9 cellular contexts compared by ENCODE assay signal in the genomic region with DNA sequence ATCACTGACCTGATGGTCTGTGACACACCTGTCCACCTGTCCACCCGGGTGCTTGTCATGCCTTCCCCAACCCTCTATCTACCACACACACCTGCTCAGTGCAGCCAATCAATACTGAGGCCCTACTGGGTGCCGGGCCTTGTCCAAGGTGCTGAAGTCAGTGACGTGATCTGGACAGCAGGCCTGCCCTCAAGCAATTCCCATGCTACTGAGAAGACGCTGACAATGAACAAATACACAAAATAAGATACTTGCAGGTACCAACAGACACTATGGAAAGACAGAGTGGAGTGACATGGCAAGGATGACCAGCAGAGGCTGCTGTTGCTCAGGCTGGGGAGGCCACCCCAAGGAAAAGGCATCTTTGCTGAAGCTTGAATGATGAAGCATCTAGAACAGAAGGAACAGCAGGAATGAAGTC. TPM values are rescaled to one million over a fixed set of nuclear protein-coding genes. Genes with fewer than 3 reads are reported as not detected.
DNase-seq lines count a peak whose midpoint lies in the region; ATAC-seq, FAIRE-seq and TF ChIP-seq lines count a peak whose summit lies in the region.
"Had no signal": no experiment of that assay in that cellular context is flagged by ENCODE, and none has a peak within 500 bp of the region (broad histone marks: within the 10 kb centered on the region; RNA-seq: fewer than 3 reads in every experiment).

No MANE protein-coding gene starts in this region.

- H3K9me3 ChIP-seq in SJSA1 (replicated peaks) (no peaks in the 10 kb centered on the region), gastroesophageal sphincter (no peaks in the 10 kb centered on the region), testis (no peaks in the 10 kb centered on the region)

- TF ChIP-seq CTCF in GM12865 (IDR thresholded peaks at IDR 0.05; ENCODE audit: insufficient read depth, low read depth, low read length, missing control alignments), result peak; percentile 73
- peak in 3 of 4 experiments; percentile 36 to 55 (median 46) for TF ChIP-seq CTCF in gastroesophageal sphincter (IDR thresholded peaks at IDR 0.05)
- peak in 2 of 3 experiments; percentile 25 to 41 for TF ChIP-seq CTCF in testis (IDR thresholded peaks at IDR 0.05)

- H3K27ac ChIP-seq in SJSA1 (no peak overlapping the region), gastroesophageal sphincter (no peak overlapping the region), testis (no peak overlapping the region)
- H3K27ac ChIP-seq: epithelial cell of prostate had no signal

- no peak for TF ChIP-seq EP300 in gastroesophageal sphincter (IDR thresholded peaks at IDR 0.05)

- intact Hi-C loops in testis (cut with DNase I; ENCODE audit: low total_unique reads), result no loop called here

- DNase-seq in AG08395 (ENCODE audit: low spot score) (peak; percentile 21), GM12865 (ENCODE audit: low read depth) (peak; percentile 52), SJSA1 (ENCODE audit: low read depth in 1 of 2, low spot score in 2 of 2) (peak; percentile 65 to 69), testis (peak; percentile 15), 8988T (no peak), H54 (ENCODE audit: insufficient read length, low spot score) (no peak)

- no peaks in the 10 kb centered on the region for H3K27me3 ChIP-seq in SJSA1 (replicated peaks)
- H3K27me3 ChIP-seq in gastroesophageal sphincter, result no peaks in the 10 kb centered on the region
- no peaks in the 10 kb centered on the region for H3K27me3 ChIP-seq in testis

- H3K4me1 ChIP-seq in SJSA1 (replicated peaks) (peaks cover 12% of the 10 kb centered on the region), gastroesophageal sphincter (no peaks in the 10 kb centered on the region), testis (no peaks in the 10 kb centered on the region)

- TF ChIP-seq POLR2A in gastroesophageal sphincter (IDR thresholded peaks at IDR 0.05) (no peak), testis (IDR thresholded peaks at IDR 0.05) (no peak), H54 (IDR thresholded peaks at IDR 0.05; ENCODE audit: low read depth, low read length) (no peak)

- 58 to 100% methylated on average over 2 to 3 of the region's 4 CpGs for WGBS in gastroesophageal sphincter (ENCODE audit: low coverage in 1 of 2), 2 donors
- WGBS in testis, 2 donors, result 76 to 87% methylated on average over 4 of the region's 4 CpGs

- H3K4me3 ChIP-seq in GM12865 (ENCODE audit: low read depth, low read length) (no peak overlapping the region), SJSA1 (no peak overlapping the region), gastroesophageal sphincter (no peak overlapping the region), testis (no peak overlapping the region)

- H3K36me3 ChIP-seq in SJSA1 (peaks cover 45% of the 10 kb centered on the region), gastroesophageal sphincter (peaks cover 0 to 99% of the 10 kb centered on the region in 2 donors), testis (ENCODE audit: low read depth, missing control alignments) (no peaks in the 10 kb centered on the region)

- no peak for FAIRE-seq in H54 (lab: Jason Lieb, UNC)

- ATAC-seq in gastroesophageal sphincter (no peak), GM21619 (IDR thresholded peaks at IDR 0.05; ENCODE audit: unreplicated experiment) (no peak)

RNA-seq across cellular contexts. Expression of a gene that starts 21.2 kb away (rescaled TPM):
- total RNA-seq in SJSA1 (2014; rRNA removed; shearing (Covaris generic)), result 55.8 and 63.8 TPM in 2 replicates
- total RNA-seq in gastroesophageal sphincter, result 10 to 100 TPM; 45.9 to 69.1 (median 53.2) TPM
- 100 to 1,000 TPM; 136 to 147 TPM for total RNA-seq in testis
- 301 TPM for polyA plus RNA-seq in testis (ENCODE audit: insufficient read depth, low read depth, low replicate concordance)

RNA-seq across cellular contexts. Expression of a gene that starts 29.8 kb away (rescaled TPM):
- 0.39 TPM in 1 of 2 replicates, not detected in the other for total RNA-seq in SJSA1 (2014; rRNA removed; shearing (Covaris generic))
- total RNA-seq in gastroesophageal sphincter, result not detected
- total RNA-seq in testis, result 1 to 10 TPM in 1 of 2 donors, under 1 TPM in 1; 0.43 to 1.2 TPM
- polyA plus RNA-seq in testis (ENCODE audit: insufficient read depth, low read depth, low replicate concordance), result 0.66 TPM

RNA-seq across cellular contexts. Expression of a gene that starts 56.4 kb away (rescaled TPM):
- 32.1 and 37.3 TPM in 2 replicates for total RNA-seq in SJSA1 (2014; rRNA removed; shearing (Covaris generic))
- 10 to 100 TPM; 18.0 to 40.5 (median 35.9) TPM for total RNA-seq in gastroesophageal sphincter
- total RNA-seq in testis, result 10 to 100 TPM in 1 of 2 donors, 1 to 10 TPM in 1; 9.8 to 14.2 TPM
- 35.0 TPM for polyA plus RNA-seq in testis (ENCODE audit: insufficient read depth, low read depth, low replicate concordance)

Comparison
In these comparisons a context has a peak if more than half of its experiments do, and no peak if none do; other contexts are left out.
1. DNase-seq: peak in AG08395 (single experiment), GM12865 (single experiment), SJSA1 (2 of 2) and testis (single experiment); none in 8988T (single experiment) and H54 (single experiment).
2. Peak in every context shown above with its lines, with median percentiles within 50 percentile points of each other: CTCF ChIP-seq.